Comparison of ENCODE assay signal across 6 cellular contexts in the genomic region with DNA sequence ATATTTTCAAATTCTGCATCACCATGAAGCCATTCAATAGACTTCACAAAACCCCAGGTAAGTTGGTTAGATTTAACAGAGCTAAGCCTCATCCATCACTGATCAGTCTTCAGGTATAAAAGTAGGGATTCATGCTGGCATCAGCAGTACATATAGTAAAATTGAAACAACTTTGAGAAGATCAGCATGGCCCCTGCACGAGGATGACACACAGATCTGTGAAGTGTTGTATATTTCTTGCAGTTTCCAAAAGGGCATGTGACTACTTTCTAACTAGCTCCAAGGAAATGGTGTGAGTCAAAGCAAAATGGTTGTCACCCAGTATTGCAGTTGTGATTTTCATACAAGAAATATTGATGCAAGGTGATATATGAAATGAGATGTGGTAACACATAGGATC.
DNase-seq lines count a peak whose midpoint lies in the region; ATAC-seq and FAIRE-seq lines count a peak whose summit lies in the region.
"Not testable (repeated sequence)": the region's sequence is repeated elsewhere in the genome, so short reads cannot be mapped to it uniquely, and the experiment has no call there.

No MANE protein-coding gene starts in this region.

- H3K4me1 Mint-ChIP-seq in activated T-helper 17 cell treated with anti-CD3 and anti-CD28 coated beads, Interleukin-2, amount 50 U/mL, for 72 hours = not testable (repeated sequence)
- H3K4me1 Mint-ChIP-seq in activated naive CD8-positive, alpha-beta T cell treated with anti-CD3 and anti-CD28 coated beads, Interleukin-2, amount 50 U/mL, for 24 hours = peaks cover 13% of the 10 kb centered on the region

- not testable (repeated sequence) for H3K36me3 Mint-ChIP-seq in activated T-helper 17 cell treated with anti-CD3 and anti-CD28 coated beads, Interleukin-2, amount 50 U/mL, for 72 hours (ENCODE audit: low read depth); activated naive CD8-positive, alpha-beta T cell treated with anti-CD3 and anti-CD28 coated beads, Interleukin-2, amount 50 U/mL, for 24 hours (ENCODE audit: low read depth)

- ATAC-seq in activated T-helper 17 cell treated with anti-CD3 and anti-CD28 coated beads, Interleukin-2, amount 50 U/mL, for 72 hours (replicated peaks) = peak; percentile 75
- peak; percentile 63 for ATAC-seq in activated naive CD8-positive, alpha-beta T cell treated with anti-CD3 and anti-CD28 coated beads, Interleukin-2, amount 50 U/mL, for 24 hours

- H3K27ac Mint-ChIP-seq in activated T-helper 17 cell treated with anti-CD3 and anti-CD28 coated beads, Interleukin-2, amount 50 U/mL, for 72 hours; activated naive CD8-positive, alpha-beta T cell treated with anti-CD3 and anti-CD28 coated beads, Interleukin-2, amount 50 U/mL, for 24 hours: not testable (repeated sequence)

- peak; percentile 14 for FAIRE-seq in GM19239 (lab: Jason Lieb, UNC)

- not testable (repeated sequence) for DNase-seq in GM19239 (ENCODE audit: insufficient read length, low spot score); activated naive CD8-positive, alpha-beta T cell treated with anti-CD3 and anti-CD28 coated beads, Interleukin-2, amount 50 U/mL, for 24 hours
- DNase-seq in activated CD4-positive, alpha-beta T cell treated with anti-CD3 and anti-CD28 coated beads for 48 hours = peak; percentile 50
- DNase-seq in activated T-cell treated with anti-CD3 and anti-CD28 coated beads for 48 hours (ENCODE audit: low read depth) = peak; percentile 9
- peak; percentile 15 for DNase-seq in stimulated activated CD4-positive, alpha-beta T cell treated with anti-CD3 and anti-CD28 coated beads, Interleukin-15, amount 100 ng/mL, for 24 hours

- H3K27me3 Mint-ChIP-seq in activated T-helper 17 cell treated with anti-CD3 and anti-CD28 coated beads, Interleukin-2, amount 50 U/mL, for 72 hours = not testable (repeated sequence)
- peaks cover 25% of the 10 kb centered on the region for H3K27me3 Mint-ChIP-seq in activated naive CD8-positive, alpha-beta T cell treated with anti-CD3 and anti-CD28 coated beads, Interleukin-2, amount 50 U/mL, for 24 hours

- not testable (repeated sequence) for H3K4me3 Mint-ChIP-seq in activated T-helper 17 cell treated with anti-CD3 and anti-CD28 coated beads, Interleukin-2, amount 50 U/mL, for 72 hours; activated naive CD8-positive, alpha-beta T cell treated with anti-CD3 and anti-CD28 coated beads, Interleukin-2, amount 50 U/mL, for 24 hours

- not testable (repeated sequence) for H3K9me3 Mint-ChIP-seq in activated T-helper 17 cell treated with anti-CD3 and anti-CD28 coated beads, Interleukin-2, amount 50 U/mL, for 72 hours; activated naive CD8-positive, alpha-beta T cell treated with anti-CD3 and anti-CD28 coated beads, Interleukin-2, amount 50 U/mL, for 24 hours
